In genomic region chr1:36369061-36369470, GRCh38 we compare ENCODE assay signal across 1 cellular context.
A peak's percentile ranks its signal among the peaks of the same experiment; 100 is the strongest.
TF ChIP-seq lines count a peak whose summit lies in the region.

No MANE protein-coding gene starts in this region.

TF ChIP-seq in HepG2, 621 proteins besides CTCF, POLR2A, EP300 and RAD21 (continued from another document and continues in another):
- TF ChIP-seq ARID3A (IDR thresholded peaks at IDR 0.05; ENCODE audit: low read depth, low read length), result no peak
- TF ChIP-seq MBD4 (IDR thresholded peaks at IDR 0.05; ENCODE audit: borderline replicate concordance, low read length), result no peak
- TF ChIP-seq POGZ (CRISPR knock-in tag; IDR thresholded peaks at IDR 0.05), result no peak
- TF ChIP-seq U2AF2 (IDR thresholded peaks at IDR 0.05; ENCODE audit: low read depth, low read length), result no peak
- peak; percentile 28; the same call in 1 of the 2 replicates for TF ChIP-seq KDM2A (CRISPR knock-in tag; IDR thresholded peaks at IDR 0.05; ENCODE audit: borderline replicate concordance, low read depth)
- TF ChIP-seq DZIP1 (CRISPR knock-in tag; IDR thresholded peaks at IDR 0.05), result no peak
- TF ChIP-seq HMGXB3 (CRISPR knock-in tag; IDR thresholded peaks at IDR 0.05; ENCODE audit: borderline replicate concordance), result peak; percentile 47; the same call in 1 of the 2 replicates
- TF ChIP-seq ZNF547 (CRISPR knock-in tag; IDR thresholded peaks at IDR 0.05), result no peak
- peak; percentile 46; the same call in 1 of the 2 replicates for TF ChIP-seq SP5 (CRISPR knock-in tag; IDR thresholded peaks at IDR 0.05; ENCODE audit: borderline replicate concordance, low read depth)
- TF ChIP-seq ZNF441 (CRISPR knock-in tag; IDR thresholded peaks at IDR 0.05; ENCODE audit: borderline replicate concordance), result no peak
- TF ChIP-seq TBX3 (IDR thresholded peaks at IDR 0.05; ENCODE audit: borderline replicate concordance), result no peak
- TF ChIP-seq HOXA7 (CRISPR knock-in tag; IDR thresholded peaks at IDR 0.05), result no peak
- TF ChIP-seq ZNF335 (CRISPR knock-in tag; IDR thresholded peaks at IDR 0.05), result no peak
- TF ChIP-seq ZNF792 (CRISPR knock-in tag; IDR thresholded peaks at IDR 0.05), result no peak
- TF ChIP-seq HNF4G (IDR thresholded peaks at IDR 0.05; ENCODE audit: borderline replicate concordance, low read depth, low read length), result no peak
- no peak for TF ChIP-seq HNF4G (CRISPR knock-in tag; IDR thresholded peaks at IDR 0.05; ENCODE audit: borderline replicate concordance, low read depth)
- no peak for TF ChIP-seq ZNF33A (CRISPR knock-in tag; IDR thresholded peaks at IDR 0.05; ENCODE audit: borderline replicate concordance)
- no peak for TF ChIP-seq PAX8 (CRISPR knock-in tag; IDR thresholded peaks at IDR 0.05; ENCODE audit: borderline replicate concordance)
- no peak for TF ChIP-seq RBM22 (optimal IDR thresholded peaks at IDR 0.05; ENCODE audit: low read length)
- no peak for TF ChIP-seq SUZ12 (IDR thresholded peaks at IDR 0.05; ENCODE audit: low read depth, low read length)
- no peak for TF ChIP-seq TBX2 (CRISPR knock-in tag; IDR thresholded peaks at IDR 0.05; ENCODE audit: borderline replicate concordance)
- no peak for TF ChIP-seq GPBP1L1 (CRISPR knock-in tag; IDR thresholded peaks at IDR 0.05)
- TF ChIP-seq SMC3 (IDR thresholded peaks at IDR 0.05; ENCODE audit: low read length), result peak; percentile 91
- no peak for TF ChIP-seq GATAD2A (CRISPR knock-in tag; IDR thresholded peaks at IDR 0.05)
- no peak for TF ChIP-seq ZNF263 (CRISPR knock-in tag; IDR thresholded peaks at IDR 0.05)
- TF ChIP-seq PHF21A (CRISPR knock-in tag; IDR thresholded peaks at IDR 0.05), result no peak
- TF ChIP-seq HNRNPUL1 (IDR thresholded peaks at IDR 0.05; ENCODE audit: low read depth, low read length), result no peak
- no peak for TF ChIP-seq ZNF589 (CRISPR knock-in tag; conservative IDR thresholded peaks at IDR 0.05)
- no peak for TF ChIP-seq GMEB2 (CRISPR knock-in tag; IDR thresholded peaks at IDR 0.05; ENCODE audit: low read depth)
- no peak for TF ChIP-seq MXI1 (IDR thresholded peaks at IDR 0.05; ENCODE audit: borderline replicate concordance, low read depth, low read length)
- TF ChIP-seq HOXA3 (CRISPR knock-in tag; IDR thresholded peaks at IDR 0.05), result no peak; the same call in 1 of the 2 replicates
- TF ChIP-seq MBNL3 (CRISPR knock-in tag; conservative IDR thresholded peaks at IDR 0.05), result no peak
- TF ChIP-seq FOXO4 (CRISPR knock-in tag; conservative IDR thresholded peaks at IDR 0.05), result no peak
- TF ChIP-seq HNRNPL (IDR thresholded peaks at IDR 0.05; ENCODE audit: low read depth, low read length), result no peak
- no peak for TF ChIP-seq LCORL (IDR thresholded peaks at IDR 0.05)
- TF ChIP-seq LCORL (CRISPR knock-in tag; IDR thresholded peaks at IDR 0.05), result no peak
- no peak for TF ChIP-seq DNMT1 (CRISPR knock-in tag; IDR thresholded peaks at IDR 0.05)
- TF ChIP-seq PTBP1 (IDR thresholded peaks at IDR 0.05; ENCODE audit: low read depth, low read length, poor library complexity, severe bottlenecking), result no peak
- 0 out of 2 replicates have a peak, but pooled peaks have one; percentile 16 for TF ChIP-seq HNF1B (CRISPR knock-in tag; IDR thresholded peaks at IDR 0.05)
- TF ChIP-seq ZNF20 (CRISPR knock-in tag; IDR thresholded peaks at IDR 0.05), result no peak
- TF ChIP-seq SETDB1 (CRISPR knock-in tag; IDR thresholded peaks at IDR 0.05; ENCODE audit: borderline replicate concordance), result no peak
- no peak for TF ChIP-seq ARHGAP35 (CRISPR knock-in tag; IDR thresholded peaks at IDR 0.05; ENCODE audit: borderline replicate concordance)
- no peak for TF ChIP-seq NFRKB (IDR thresholded peaks at IDR 0.05)
- TF ChIP-seq ZNF687 (CRISPR knock-in tag; IDR thresholded peaks at IDR 0.05), result peak; percentile 42
- TF ChIP-seq GTF3A (CRISPR knock-in tag; conservative IDR thresholded peaks at IDR 0.05), result no peak
- TF ChIP-seq PREB (CRISPR knock-in tag; IDR thresholded peaks at IDR 0.05), result no peak
- no peak for TF ChIP-seq NCOR1 (IDR thresholded peaks at IDR 0.05; ENCODE audit: borderline replicate concordance, low read length)
